In genomic region chr9:134487066-134487710, GRCh38 we compare ENCODE assay signal across 15 cellular contexts.
"Had no signal": no experiment of that assay in that cellular context is flagged by ENCODE, and none has a peak within 500 bp of the region (broad histone marks: within the 10 kb centered on the region; RNA-seq: fewer than 3 reads in every experiment).

No MANE protein-coding gene starts in this region.

- H3K36me3 ChIP-seq: left lung had no signal

- DNase-seq: activated CD4-positive, alpha-beta T cell treated with anti-CD3 and anti-CD28 coated beads for 4 hours; activated CD8-positive, alpha-beta memory T cell treated with anti-CD3 and anti-CD28 coated beads for 24 hours; activated naive CD4-positive, alpha-beta T cell; activated T-cell treated with anti-CD3 and anti-CD28 coated beads, Interleukin-2, amount 50 U/mL, for 4 hours; caudate nucleus; effector CD8-positive, alpha-beta T cell; islet precursor cell; mesendoderm; stimulated activated CD4-positive, alpha-beta T cell treated with anti-CD3 and anti-CD28 coated beads, Interleukin-2, amount 100 ng/mL, for 24 hours; stimulated activated naive B cell treated with anti-CD40 and anti-IgM and Interleukin-4, amounts not matched to agents 10 μg/mL and 1 μg/mL and 100 μg/mL, for 72 hours; T1000 had no signal

- H3K36me3 Mint-ChIP-seq: stimulated activated naive B cell treated with anti-CD40 and anti-IgM and Interleukin-4, amounts not matched to agents 10 μg/mL and 1 μg/mL and 100 μg/mL, for 72 hours; T-cell; type B pancreatic cell had no signal

- H3K4me3 ChIP-seq: coronary artery, left lung had no signal

- H3K4me3 Mint-ChIP-seq: activated T-cell treated with anti-CD3 and anti-CD28 coated beads, Interleukin-2, amount 50 U/mL, for 4 hours; stimulated activated naive B cell treated with anti-CD40 and anti-IgM and Interleukin-4, amounts not matched to agents 10 μg/mL and 1 μg/mL and 100 μg/mL, for 72 hours; T-cell; type B pancreatic cell had no signal

- H3K4me1 Mint-ChIP-seq: T-cell had no signal

- H3K9me3 ChIP-seq: left lung had no signal

- H3K27ac ChIP-seq: coronary artery, left lung had no signal

- H3K27ac Mint-ChIP-seq: stimulated activated naive B cell treated with anti-CD40 and anti-IgM and Interleukin-4, amounts not matched to agents 10 μg/mL and 1 μg/mL and 100 μg/mL, for 72 hours; T-cell; type B pancreatic cell had no signal

- ATAC-seq: activated T-cell treated with anti-CD3 and anti-CD28 coated beads, Interleukin-2, amount 50 U/mL, for 4 hours; left lung; stimulated activated naive B cell treated with anti-CD40 and anti-IgM and Interleukin-4, amounts not matched to agents 10 μg/mL and 1 μg/mL and 100 μg/mL, for 72 hours; T-cell had no signal

- H3K9me3 Mint-ChIP-seq: activated T-cell treated with anti-CD3 and anti-CD28 coated beads, Interleukin-2, amount 50 U/mL, for 4 hours; stimulated activated naive B cell treated with anti-CD40 and anti-IgM and Interleukin-4, amounts not matched to agents 10 μg/mL and 1 μg/mL and 100 μg/mL, for 72 hours; T-cell; type B pancreatic cell had no signal
